15 cellular contexts compared by ENCODE assay signal in the genomic region with DNA sequence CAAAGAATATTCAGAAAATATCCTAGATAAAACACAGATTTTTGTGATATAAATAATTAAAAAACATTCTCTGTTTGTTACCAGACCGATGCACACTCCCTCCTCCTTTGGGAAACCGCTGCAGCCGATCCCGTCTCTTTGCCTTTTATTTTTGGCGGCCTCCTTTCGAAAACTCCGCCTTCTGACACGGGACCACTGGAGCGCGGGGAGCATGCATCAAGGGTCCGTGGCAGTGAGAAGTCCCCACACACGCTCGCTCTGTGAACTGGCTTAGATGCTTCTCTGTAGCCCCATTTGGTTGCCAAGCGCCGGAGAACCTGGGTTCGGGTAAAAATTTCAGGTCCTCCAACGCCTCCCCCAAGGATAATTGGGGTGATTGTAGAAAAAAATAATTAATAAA. TPM values are rescaled to one million over a fixed set of nuclear protein-coding genes. Genes with fewer than 3 reads are reported as not detected.
"Had no signal": no experiment of that assay in that cellular context is flagged by ENCODE, and none has a peak within 500 bp of the region (broad histone marks: within the 10 kb centered on the region; RNA-seq: fewer than 3 reads in every experiment).

No MANE protein-coding gene starts in this region.

- H3K9me3 Mint-ChIP-seq: activated CD4-positive, alpha-beta memory T cell treated with anti-CD3 and anti-CD28 coated beads for 36 hours; memory B cell; neural crest cell had no signal

- H3K4me3 Mint-ChIP-seq: activated CD4-positive, alpha-beta memory T cell treated with anti-CD3 and anti-CD28 coated beads for 36 hours; activated naive CD8-positive, alpha-beta T cell; memory B cell; neural crest cell had no signal

- H3K27me3 Mint-ChIP-seq: activated CD4-positive, alpha-beta memory T cell treated with anti-CD3 and anti-CD28 coated beads for 36 hours; activated naive CD8-positive, alpha-beta T cell; memory B cell had no signal

- DNase-seq: activated CD4-positive, alpha-beta memory T cell treated with anti-CD3 and anti-CD28 coated beads for 36 hours; activated CD4-positive, alpha-beta T cell treated with anti-CD3 and anti-CD28 coated beads for 1 hour; amygdala; brain microvascular endothelial cell; cerebellar nuclear complex; dermis blood vessel endothelial cell; ovary; T-helper 9 cell; thyroid gland; uterus had no signal

- ATAC-seq: esophagus mucosa had no signal

RNA-seq across cellular contexts. Expression of gene KCNJ4, which starts 34.1 kb away (rescaled TPM):
- total RNA-seq: activated CD4-positive, alpha-beta memory T cell treated with anti-CD3 and anti-CD28 coated beads for 36 hours; dermis blood vessel endothelial cell; esophagus mucosa; fibroblast of villous mesenchyme; thyroid gland had no signal
